In genomic region chr15:99842071-99842470, GRCh38 we compare ENCODE assay signal across 15 cellular contexts.
"Had no signal": no experiment of that assay in that cellular context is flagged by ENCODE, and none has a peak within 500 bp of the region (broad histone marks: within the 10 kb centered on the region; RNA-seq: fewer than 3 reads in every experiment).

No MANE protein-coding gene starts in this region.

- H3K79me2 ChIP-seq: hepatocyte had no signal

- H3K4me1 ChIP-seq: ascending aorta, breast epithelium, esophagus squamous epithelium, psoas muscle, thyroid gland had no signal

- H3K4me3 ChIP-seq: ascending aorta, breast epithelium, esophagus squamous epithelium, hepatocyte, lung, psoas muscle, thyroid gland had no signal

- ATAC-seq: psoas muscle, sciatic nerve, WTC11 had no signal

- H3K9me3 ChIP-seq: ascending aorta, breast epithelium, esophagus squamous epithelium, psoas muscle, thyroid gland had no signal

- H3K27me3 ChIP-seq: ascending aorta, breast epithelium, esophagus squamous epithelium, hepatocyte, thyroid gland had no signal

- H2AFZ ChIP-seq: hepatocyte had no signal

- H3K4me2 ChIP-seq: hepatocyte had no signal

- FAIRE-seq: endothelial cell of umbilical vein, TTC549 had no signal

- H3K27ac ChIP-seq: ascending aorta, breast epithelium, esophagus squamous epithelium, hepatocyte, psoas muscle, thyroid gland had no signal

- DNase-seq: cerebellar nuclear complex; effector CD8-positive, alpha-beta T cell; esophagus squamous epithelium; islet precursor cell; psoas muscle; T-helper 2 cell; thyroid gland had no signal

- H3K36me3 ChIP-seq: ascending aorta, breast epithelium, esophagus squamous epithelium, thyroid gland had no signal
